Comparison of ENCODE assay signal across 1 cellular context in the genomic region with DNA sequence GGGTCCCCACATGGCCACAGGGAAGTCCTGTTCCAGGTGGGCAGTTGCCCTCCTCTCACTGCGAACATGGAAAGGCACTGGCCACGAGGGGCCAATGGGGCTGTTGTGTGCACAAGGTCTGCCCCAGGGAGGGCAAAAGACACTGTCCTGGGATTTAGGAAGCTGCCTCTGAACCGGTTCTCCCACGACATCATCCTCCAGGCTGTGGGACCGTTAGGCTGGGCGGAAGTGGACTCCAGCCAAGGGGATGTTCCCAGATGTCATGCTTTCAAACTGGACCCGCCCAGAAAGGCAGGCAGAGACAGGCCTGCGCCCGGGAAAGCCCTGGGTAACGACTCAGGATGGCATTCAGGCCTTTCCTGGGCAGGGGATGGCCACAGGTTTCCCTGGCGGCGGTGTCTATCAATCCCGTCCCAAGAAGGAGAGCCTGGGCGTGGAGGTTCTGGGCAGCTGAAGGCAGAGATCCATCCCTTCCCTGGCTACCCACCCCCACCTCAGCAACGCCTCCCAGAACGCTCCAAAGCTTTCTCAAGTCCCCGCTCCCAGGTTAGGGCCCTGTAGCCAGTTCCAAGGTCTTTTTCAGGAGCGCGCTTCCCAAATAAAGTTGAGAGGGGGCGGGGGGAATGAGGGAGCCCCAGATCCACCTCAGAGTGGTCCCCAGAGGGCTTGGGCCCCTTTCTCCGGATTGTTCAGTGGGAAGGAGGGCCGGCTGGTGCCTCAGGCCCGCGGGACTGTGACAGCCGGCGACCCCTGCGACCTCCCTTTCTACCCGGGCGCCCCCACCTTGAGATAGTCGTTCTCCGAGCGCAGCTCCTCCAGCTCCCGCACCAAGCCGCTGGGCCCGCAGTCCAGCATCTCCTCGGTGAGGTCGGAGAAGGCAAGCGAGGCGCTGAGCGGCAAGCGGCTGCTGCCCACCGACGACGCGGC.
TF ChIP-seq lines count a peak whose summit lies in the region.

No MANE protein-coding gene starts in this region.

TF ChIP-seq in K562, 482 proteins besides CTCF, POLR2A, EP300 and RAD21 (continued from another document):
- TF ChIP-seq, protein P1, sequence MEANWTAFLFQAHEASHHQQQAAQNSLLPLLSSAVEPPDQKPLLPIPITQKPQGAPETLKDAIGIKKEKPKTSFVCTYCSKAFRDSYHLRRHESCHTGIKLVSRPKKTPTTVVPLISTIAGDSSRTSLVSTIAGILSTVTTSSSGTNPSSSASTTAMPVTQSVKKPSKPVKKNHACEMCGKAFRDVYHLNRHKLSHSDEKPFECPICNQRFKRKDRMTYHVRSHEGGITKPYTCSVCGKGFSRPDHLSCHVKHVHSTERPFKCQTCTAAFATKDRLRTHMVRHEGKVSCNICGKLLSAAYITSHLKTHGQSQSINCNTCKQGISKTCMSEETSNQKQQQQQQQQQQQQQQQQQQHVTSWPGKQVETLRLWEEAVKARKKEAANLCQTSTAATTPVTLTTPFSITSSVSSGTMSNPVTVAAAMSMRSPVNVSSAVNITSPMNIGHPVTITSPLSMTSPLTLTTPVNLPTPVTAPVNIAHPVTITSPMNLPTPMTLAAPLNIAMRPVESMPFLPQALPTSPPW (CRISPR knock-in tag; IDR thresholded peaks at IDR 0.05), result peak; percentile 49; the same call in 1 of the 2 replicates
- TF ChIP-seq ZSCAN29 (IDR thresholded peaks at IDR 0.05), result no peak
- TF ChIP-seq NFIC (IDR thresholded peaks at IDR 0.05), result peak; percentile 87
- TF ChIP-seq, protein P2, sequence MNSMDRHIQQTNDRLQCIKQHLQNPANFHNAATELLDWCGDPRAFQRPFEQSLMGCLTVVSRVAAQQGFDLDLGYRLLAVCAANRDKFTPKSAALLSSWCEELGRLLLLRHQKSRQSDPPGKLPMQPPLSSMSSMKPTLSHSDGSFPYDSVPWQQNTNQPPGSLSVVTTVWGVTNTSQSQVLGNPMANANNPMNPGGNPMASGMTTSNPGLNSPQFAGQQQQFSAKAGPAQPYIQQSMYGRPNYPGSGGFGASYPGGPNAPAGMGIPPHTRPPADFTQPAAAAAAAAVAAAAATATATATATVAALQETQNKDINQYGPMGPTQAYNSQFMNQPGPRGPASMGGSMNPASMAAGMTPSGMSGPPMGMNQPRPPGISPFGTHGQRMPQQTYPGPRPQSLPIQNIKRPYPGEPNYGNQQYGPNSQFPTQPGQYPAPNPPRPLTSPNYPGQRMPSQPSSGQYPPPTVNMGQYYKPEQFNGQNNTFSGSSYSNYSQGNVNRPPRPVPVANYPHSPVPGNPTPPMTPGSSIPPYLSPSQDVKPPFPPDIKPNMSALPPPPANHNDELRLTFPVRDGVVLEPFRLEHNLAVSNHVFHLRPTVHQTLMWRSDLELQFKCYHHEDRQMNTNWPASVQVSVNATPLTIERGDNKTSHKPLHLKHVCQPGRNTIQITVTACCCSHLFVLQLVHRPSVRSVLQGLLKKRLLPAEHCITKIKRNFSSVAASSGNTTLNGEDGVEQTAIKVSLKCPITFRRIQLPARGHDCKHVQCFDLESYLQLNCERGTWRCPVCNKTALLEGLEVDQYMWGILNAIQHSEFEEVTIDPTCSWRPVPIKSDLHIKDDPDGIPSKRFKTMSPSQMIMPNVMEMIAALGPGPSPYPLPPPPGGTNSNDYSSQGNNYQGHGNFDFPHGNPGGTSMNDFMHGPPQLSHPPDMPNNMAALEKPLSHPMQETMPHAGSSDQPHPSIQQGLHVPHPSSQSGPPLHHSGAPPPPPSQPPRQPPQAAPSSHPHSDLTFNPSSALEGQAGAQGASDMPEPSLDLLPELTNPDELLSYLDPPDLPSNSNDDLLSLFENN (IDR thresholded peaks at IDR 0.05; ENCODE audit: low read depth in 2 of 2, low read length in 2 of 2), result 0 out of 4 replicates have a peak, but pooled peaks of 1 of the 2 experiments have one; percentile 16
- no peak for TF ChIP-seq NEUROD1 (IDR thresholded peaks at IDR 0.05; ENCODE audit: borderline replicate concordance, low read depth, low read length, partially characterized antibody)
- TF ChIP-seq, protein P3, sequence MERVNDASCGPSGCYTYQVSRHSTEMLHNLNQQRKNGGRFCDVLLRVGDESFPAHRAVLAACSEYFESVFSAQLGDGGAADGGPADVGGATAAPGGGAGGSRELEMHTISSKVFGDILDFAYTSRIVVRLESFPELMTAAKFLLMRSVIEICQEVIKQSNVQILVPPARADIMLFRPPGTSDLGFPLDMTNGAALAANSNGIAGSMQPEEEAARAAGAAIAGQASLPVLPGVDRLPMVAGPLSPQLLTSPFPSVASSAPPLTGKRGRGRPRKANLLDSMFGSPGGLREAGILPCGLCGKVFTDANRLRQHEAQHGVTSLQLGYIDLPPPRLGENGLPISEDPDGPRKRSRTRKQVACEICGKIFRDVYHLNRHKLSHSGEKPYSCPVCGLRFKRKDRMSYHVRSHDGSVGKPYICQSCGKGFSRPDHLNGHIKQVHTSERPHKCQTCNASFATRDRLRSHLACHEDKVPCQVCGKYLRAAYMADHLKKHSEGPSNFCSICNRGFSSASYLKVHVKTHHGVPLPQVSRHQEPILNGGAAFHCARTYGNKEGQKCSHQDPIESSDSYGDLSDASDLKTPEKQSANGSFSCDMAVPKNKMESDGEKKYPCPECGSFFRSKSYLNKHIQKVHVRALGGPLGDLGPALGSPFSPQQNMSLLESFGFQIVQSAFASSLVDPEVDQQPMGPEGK (CRISPR knock-in tag; IDR thresholded peaks at IDR 0.05; ENCODE audit: borderline replicate concordance), result no peak
- 0 out of 2 replicates have a peak, but pooled peaks have one; percentile 20 for TF ChIP-seq KAT7 (CRISPR knock-in tag; IDR thresholded peaks at IDR 0.05; ENCODE audit: borderline replicate concordance)
- TF ChIP-seq HDAC1 (IDR thresholded peaks at IDR 0.05), result peak in 1 of 2 experiments; percentile 55; a peak in 2 of 4 replicates
- TF ChIP-seq SIN3A (IDR thresholded peaks at IDR 0.05; ENCODE audit: borderline replicate concordance in 2 of 2, control insufficient read depth in 1 of 2, low read depth in 2 of 2, low read length in 2 of 2), result peak; percentile 59 to 82; a peak in 2 of 4 replicates
- peak; percentile 90 for TF ChIP-seq EP400 (IDR thresholded peaks at IDR 0.05)
- no peak for TF ChIP-seq FOSL1 (tag; conservative IDR thresholded peaks at IDR 0.05)
- 0 out of 2 replicates have a peak, but pooled peaks have one; percentile 8 for TF ChIP-seq LARP7 (IDR thresholded peaks at IDR 0.05)
- TF ChIP-seq, protein P4, sequence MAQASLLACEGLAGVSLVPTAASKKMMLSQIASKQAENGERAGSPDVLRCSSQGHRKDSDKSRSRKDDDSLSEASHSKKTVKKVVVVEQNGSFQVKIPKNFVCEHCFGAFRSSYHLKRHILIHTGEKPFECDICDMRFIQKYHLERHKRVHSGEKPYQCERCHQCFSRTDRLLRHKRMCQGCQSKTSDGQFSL (CRISPR knock-in tag; IDR thresholded peaks at IDR 0.05), result no peak
- TF ChIP-seq, protein P4 (tag; IDR thresholded peaks at IDR 0.05), result no peak
- no peak for TF ChIP-seq POLR3A (IDR thresholded peaks at IDR 0.05; ENCODE audit: borderline replicate concordance, extremely low read depth, insufficient read depth, insufficient read length)
- TF ChIP-seq, protein P5, sequence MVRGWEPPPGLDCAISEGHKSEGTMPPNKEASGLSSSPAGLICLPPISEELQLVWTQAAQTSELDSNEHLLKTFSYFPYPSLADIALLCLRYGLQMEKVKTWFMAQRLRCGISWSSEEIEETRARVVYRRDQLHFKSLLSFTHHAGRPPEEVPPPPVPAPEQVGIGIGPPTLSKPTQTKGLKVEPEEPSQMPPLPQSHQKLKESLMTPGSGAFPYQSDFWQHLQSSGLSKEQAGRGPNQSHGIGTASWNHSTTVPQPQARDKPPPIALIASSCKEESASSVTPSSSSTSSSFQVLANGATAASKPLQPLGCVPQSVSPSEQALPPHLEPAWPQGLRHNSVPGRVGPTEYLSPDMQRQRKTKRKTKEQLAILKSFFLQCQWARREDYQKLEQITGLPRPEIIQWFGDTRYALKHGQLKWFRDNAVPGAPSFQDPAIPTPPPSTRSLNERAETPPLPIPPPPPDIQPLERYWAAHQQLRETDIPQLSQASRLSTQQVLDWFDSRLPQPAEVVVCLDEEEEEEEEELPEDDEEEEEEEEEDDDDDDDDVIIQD (CRISPR knock-in tag; IDR thresholded peaks at IDR 0.05), result no peak
- 0 out of 4 replicates have a peak, but pooled peaks of 1 of the 2 experiments have one; percentile 30 for TF ChIP-seq CSDE1 (IDR thresholded peaks at IDR 0.05)
- TF ChIP-seq NCOA6 (IDR thresholded peaks at IDR 0.05), result peak; percentile 75
- TF ChIP-seq KLF16 (IDR thresholded peaks at IDR 0.05), result no peak
- TF ChIP-seq LEF1 (IDR thresholded peaks at IDR 0.05), result 0 out of 2 replicates have a peak, but pooled peaks have one; percentile 11
